ENCODE assay signal across 22 cellular contexts in genomic region chr1:237111807-237112206, GRCh38.
DNase-seq lines count a peak whose midpoint lies in the region; ATAC-seq and TF ChIP-seq lines count a peak whose summit lies in the region.
"Had no signal": no experiment of that assay in that cellular context is flagged by ENCODE, and none has a peak within 500 bp of the region (broad histone marks: within the 10 kb centered on the region; RNA-seq: fewer than 3 reads in every experiment).

No MANE protein-coding gene starts in this region.

- no peak for DNase-seq in Right ventricle myocardium superior
- no peak for DNase-seq in right atrium auricular region (ENCODE audit: low spot score)
- peak; percentile 36 for DNase-seq in RPMI8226
- DNase-seq in heart right ventricle = no peak
- DNase-seq in GM10266 (ENCODE audit: extremely low spot score) = no peak
- DNase-seq: C1 segment of cervical spinal cord; CD4-positive, alpha-beta memory T cell; COR-L47; DMS79; EL; GDM1; HFFc6; NCI-H1092; NCI-H1417 treated with DMSO at 0.1 percent for 48 hours; NCI-H1694 treated with DMSO at 0.1 percent for 48 hours; NCI-H2227 treated with DMSO at 0.1 percent for 48 hours; NCI-H526 treated with DMSO at 0.1 percent for 48 hours; SK-N-SH; SW 1271 had no signal

- no peak overlapping the region for H3K4me3 ChIP-seq in right atrium auricular region
- no peak overlapping the region for H3K4me3 ChIP-seq in heart right ventricle
- no peak overlapping the region for H3K4me3 ChIP-seq in stomach smooth muscle (ENCODE audit: low read length in 2 of 2)
- H3K4me3 ChIP-seq: A549 had no signal

- intact Hi-C loops in Right ventricle myocardium superior (cut with DNase I) (no loop called here), heart right ventricle (cut with DNase I) (no loop called here)

- H3K27ac ChIP-seq in right atrium auricular region (peak overlapping the region in 1 of 2 donors; percentile 24), heart right ventricle (peak overlapping the region in 2 of 10 donors; percentile 21 to 26), stomach smooth muscle (ENCODE audit: low read length) (peak overlapping the region; percentile 24)
- H3K27ac ChIP-seq: A549 had no signal

- H3K4me1 ChIP-seq in right atrium auricular region (peaks cover 0 to 23% of the 10 kb centered on the region in 2 donors), heart right ventricle (peaks cover 2 to 67% (median 23%) of the 10 kb centered on the region in 9 donors), stomach smooth muscle (ENCODE audit: control insufficient read depth, insufficient read depth, low read length) (peaks cover 22% of the 10 kb centered on the region)
- H3K4me1 ChIP-seq: A549 had no signal

- H3K27me3 ChIP-seq in right atrium auricular region (no peaks in the 10 kb centered on the region), heart right ventricle (no peaks in the 10 kb centered on the region), stomach smooth muscle (ENCODE audit: control insufficient read depth in 1 of 2, insufficient read depth in 2 of 2, low read length in 2 of 2) (no peaks in the 10 kb centered on the region)

- H3K9ac ChIP-seq in stomach smooth muscle (ENCODE audit: low read length in 2 of 2) = no peak overlapping the region
- H3K9ac ChIP-seq: SK-N-SH had no signal

- H3K36me3 ChIP-seq in right atrium auricular region (peaks cover 11% of the 10 kb centered on the region), heart right ventricle (peaks cover 0 to 9% (median 0%) of the 10 kb centered on the region in 9 donors), stomach smooth muscle (ENCODE audit: control insufficient read depth in 2 of 2, insufficient read depth in 2 of 2, low read length in 2 of 2) (no peaks in the 10 kb centered on the region)

- ATAC-seq in Right ventricle myocardium superior (ENCODE audit: poor library complexity) (peak; percentile 26), heart right ventricle (peak; percentile 8 to 69 (median 42)), HG02885 (IDR thresholded peaks at IDR 0.05; ENCODE audit: poor library complexity, unreplicated experiment) (no peak)
- ATAC-seq: A549 had no signal

- H3K9me3 ChIP-seq in right atrium auricular region (no peaks in the 10 kb centered on the region), heart right ventricle (no peaks in the 10 kb centered on the region), stomach smooth muscle (ENCODE audit: control insufficient read depth in 2 of 2, low read length in 2 of 2) (no peaks in the 10 kb centered on the region)
- H3K9me3 ChIP-seq: A549, SK-N-SH had no signal

- no peak for TF ChIP-seq CTCF in right atrium auricular region (IDR thresholded peaks at IDR 0.05)
- no peak for TF ChIP-seq CTCF in heart right ventricle (IDR thresholded peaks at IDR 0.05)
- no peak for TF ChIP-seq CTCF in GM10266 (IDR thresholded peaks at IDR 0.05; ENCODE audit: control insufficient read depth, insufficient read depth, low read depth, missing control alignments)

- WGBS in heart right ventricle, 2 donors = 47 to 74% methylated on average over 2 of the region's 2 CpGs
